21 cellular contexts compared by ENCODE assay signal in the genomic region with DNA sequence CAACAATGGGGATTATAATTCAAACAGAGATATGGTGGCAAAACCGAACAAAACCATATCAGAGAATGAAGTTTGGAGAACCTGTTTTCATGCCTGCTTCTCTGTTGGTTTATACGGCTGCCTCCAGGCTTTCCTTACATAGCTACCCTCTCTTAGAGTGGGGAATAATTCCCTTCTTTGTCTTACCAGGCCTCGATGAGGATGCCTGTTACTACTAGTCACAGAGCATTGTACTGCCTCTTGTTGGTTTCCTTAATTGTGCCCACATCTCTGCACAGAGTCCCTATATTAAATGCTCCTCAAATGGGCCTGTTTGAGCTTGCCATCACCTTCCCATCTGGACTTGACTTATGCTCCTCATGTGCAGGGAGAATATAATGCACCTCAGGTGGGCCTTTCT.
DNase-seq lines count a peak whose midpoint lies in the region; ATAC-seq and TF ChIP-seq lines count a peak whose summit lies in the region.
"Had no signal": no experiment of that assay in that cellular context is flagged by ENCODE, and none has a peak within 500 bp of the region (broad histone marks: within the 10 kb centered on the region; RNA-seq: fewer than 3 reads in every experiment).

No MANE protein-coding gene starts in this region.

- H3K4me1 ChIP-seq in foreskin keratinocyte: peaks cover 10% of the 10 kb centered on the region

- H3K27me3 ChIP-seq in foreskin keratinocyte: no peaks in the 10 kb centered on the region

- H3K27me3 Mint-ChIP-seq in activated naive CD8-positive, alpha-beta T cell treated with anti-CD3 and anti-CD28 coated beads for 36 hours: no peaks in the 10 kb centered on the region
- no peaks in the 10 kb centered on the region for H3K27me3 Mint-ChIP-seq in activated naive CD8-positive, alpha-beta T cell treated with anti-CD3 and anti-CD28 coated beads, Interleukin-2, amount 50 U/mL, for 24 hours
- H3K27me3 Mint-ChIP-seq in activated T-cell treated with anti-CD3 and anti-CD28 coated beads, Interleukin-2, amount 50 U/mL, for 72 hours (ENCODE audit: low read depth): peaks cover 6% of the 10 kb centered on the region
- H3K27me3 Mint-ChIP-seq: CD4-positive, alpha-beta T cell had no signal

- H3K4me3 Mint-ChIP-seq in activated naive CD8-positive, alpha-beta T cell treated with anti-CD3 and anti-CD28 coated beads for 36 hours: no peak overlapping the region
- no peak overlapping the region for H3K4me3 Mint-ChIP-seq in activated naive CD8-positive, alpha-beta T cell treated with anti-CD3 and anti-CD28 coated beads, Interleukin-2, amount 50 U/mL, for 24 hours
- H3K4me3 Mint-ChIP-seq in activated T-cell treated with anti-CD3 and anti-CD28 coated beads, Interleukin-2, amount 50 U/mL, for 72 hours: no peak overlapping the region
- H3K4me3 Mint-ChIP-seq: CD4-positive, alpha-beta T cell; HFFc6 had no signal

- H3K36me3 Mint-ChIP-seq in activated naive CD8-positive, alpha-beta T cell treated with anti-CD3 and anti-CD28 coated beads for 36 hours: no peaks in the 10 kb centered on the region
- H3K36me3 Mint-ChIP-seq in activated naive CD8-positive, alpha-beta T cell treated with anti-CD3 and anti-CD28 coated beads, Interleukin-2, amount 50 U/mL, for 24 hours (ENCODE audit: low read depth): no peaks in the 10 kb centered on the region
- peaks cover 2% of the 10 kb centered on the region in 2 donors for H3K36me3 Mint-ChIP-seq in activated T-cell treated with anti-CD3 and anti-CD28 coated beads, Interleukin-2, amount 50 U/mL, for 72 hours (ENCODE audit: insufficient read depth in 2 of 2)

- peaks cover 19% of the 10 kb centered on the region for H3K4me1 Mint-ChIP-seq in activated naive CD8-positive, alpha-beta T cell treated with anti-CD3 and anti-CD28 coated beads for 36 hours
- peaks cover 26% of the 10 kb centered on the region for H3K4me1 Mint-ChIP-seq in activated naive CD8-positive, alpha-beta T cell treated with anti-CD3 and anti-CD28 coated beads, Interleukin-2, amount 50 U/mL, for 24 hours
- H3K4me1 Mint-ChIP-seq in activated T-cell treated with anti-CD3 and anti-CD28 coated beads, Interleukin-2, amount 50 U/mL, for 72 hours (ENCODE audit: low read depth): peaks cover 27% of the 10 kb centered on the region

- no peak for ATAC-seq in activated naive CD8-positive, alpha-beta T cell treated with anti-CD3 and anti-CD28 coated beads, Interleukin-2, amount 50 U/mL, for 24 hours
- ATAC-seq in foreskin keratinocyte: peak; percentile 32
- ATAC-seq in HG03108 (IDR thresholded peaks at IDR 0.05; ENCODE audit: unreplicated experiment): no peak
- ATAC-seq in activated T-cell treated with anti-CD3 and anti-CD28 coated beads, Interleukin-2, amount 50 U/mL, for 72 hours (replicated peaks in 1 of 2): no peak
- ATAC-seq: A549, GM12878, HCT116 had no signal

- TF ChIP-seq CTCF in foreskin keratinocyte (conservative IDR thresholded peaks at IDR 0.05): no peak

- no peak overlapping the region for H3K27ac ChIP-seq in foreskin keratinocyte
- H3K27ac ChIP-seq: 22Rv1, A549, C4-2B had no signal

- DNase-seq in DMS 273 (lab: John Stamatoyannopoulos, UW; ENCODE audit: unreplicated experiment) (peak; percentile 52), DMS 273 treated with DMSO at 0.1 percent for 48 hours (lab: John Stamatoyannopoulos, UW) (no peak), foreskin keratinocyte (peak in 1 of 2 donors; percentile 72)
- DNase-seq in activated naive CD8-positive, alpha-beta T cell treated with anti-CD3 and anti-CD28 coated beads for 36 hours: no peak
- no peak for DNase-seq in activated naive CD8-positive, alpha-beta T cell treated with anti-CD3 and anti-CD28 coated beads, Interleukin-2, amount 50 U/mL, for 24 hours
- DNase-seq in activated T-cell treated with anti-CD3 and anti-CD28 coated beads, Interleukin-2, amount 50 U/mL, for 72 hours: no peak
- DNase-seq: AML-193; CD4-positive, alpha-beta T cell; DMS53; DND-41; EL; GOT3; H7; HFFc6; IMR-90 had no signal

- H3K27ac Mint-ChIP-seq in activated naive CD8-positive, alpha-beta T cell treated with anti-CD3 and anti-CD28 coated beads for 36 hours: peak overlapping the region; percentile 8
- H3K27ac Mint-ChIP-seq in activated naive CD8-positive, alpha-beta T cell treated with anti-CD3 and anti-CD28 coated beads, Interleukin-2, amount 50 U/mL, for 24 hours: no peak overlapping the region
- no peak overlapping the region for H3K27ac Mint-ChIP-seq in activated T-cell treated with anti-CD3 and anti-CD28 coated beads, Interleukin-2, amount 50 U/mL, for 72 hours
- H3K27ac Mint-ChIP-seq: CD4-positive, alpha-beta T cell; HFFc6 had no signal

- peaks cover 8% of the 10 kb centered on the region for H3K9me3 Mint-ChIP-seq in activated naive CD8-positive, alpha-beta T cell treated with anti-CD3 and anti-CD28 coated beads for 36 hours
- H3K9me3 Mint-ChIP-seq in activated naive CD8-positive, alpha-beta T cell treated with anti-CD3 and anti-CD28 coated beads, Interleukin-2, amount 50 U/mL, for 24 hours: peaks cover 8% of the 10 kb centered on the region
- H3K9me3 Mint-ChIP-seq in activated T-cell treated with anti-CD3 and anti-CD28 coated beads, Interleukin-2, amount 50 U/mL, for 72 hours: peaks cover 0 to 1% of the 10 kb centered on the region in 2 donors
- H3K9me3 Mint-ChIP-seq: CD4-positive, alpha-beta T cell; HFFc6 had no signal
